In genomic region chr1:48767957-48768510, GRCh38 we compare ENCODE assay signal across 1 cellular context.
TF ChIP-seq lines count a peak whose summit lies in the region.

No MANE protein-coding gene starts in this region.

TF ChIP-seq in WTC11, 78 proteins besides CTCF, POLR2A, EP300 and RAD21:
- TF ChIP-seq, protein P1, sequence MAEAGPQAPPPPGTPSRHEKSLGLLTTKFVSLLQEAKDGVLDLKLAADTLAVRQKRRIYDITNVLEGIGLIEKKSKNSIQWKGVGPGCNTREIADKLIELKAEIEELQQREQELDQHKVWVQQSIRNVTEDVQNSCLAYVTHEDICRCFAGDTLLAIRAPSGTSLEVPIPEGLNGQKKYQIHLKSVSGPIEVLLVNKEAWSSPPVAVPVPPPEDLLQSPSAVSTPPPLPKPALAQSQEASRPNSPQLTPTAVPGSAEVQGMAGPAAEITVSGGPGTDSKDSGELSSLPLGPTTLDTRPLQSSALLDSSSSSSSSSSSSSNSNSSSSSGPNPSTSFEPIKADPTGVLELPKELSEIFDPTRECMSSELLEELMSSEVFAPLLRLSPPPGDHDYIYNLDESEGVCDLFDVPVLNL (CRISPR knock-in tag; IDR thresholded peaks at IDR 0.05; ENCODE audit: borderline replicate concordance, low read depth) = no peak
